ENCODE assay signal across 8 cellular contexts in the genomic region with DNA sequence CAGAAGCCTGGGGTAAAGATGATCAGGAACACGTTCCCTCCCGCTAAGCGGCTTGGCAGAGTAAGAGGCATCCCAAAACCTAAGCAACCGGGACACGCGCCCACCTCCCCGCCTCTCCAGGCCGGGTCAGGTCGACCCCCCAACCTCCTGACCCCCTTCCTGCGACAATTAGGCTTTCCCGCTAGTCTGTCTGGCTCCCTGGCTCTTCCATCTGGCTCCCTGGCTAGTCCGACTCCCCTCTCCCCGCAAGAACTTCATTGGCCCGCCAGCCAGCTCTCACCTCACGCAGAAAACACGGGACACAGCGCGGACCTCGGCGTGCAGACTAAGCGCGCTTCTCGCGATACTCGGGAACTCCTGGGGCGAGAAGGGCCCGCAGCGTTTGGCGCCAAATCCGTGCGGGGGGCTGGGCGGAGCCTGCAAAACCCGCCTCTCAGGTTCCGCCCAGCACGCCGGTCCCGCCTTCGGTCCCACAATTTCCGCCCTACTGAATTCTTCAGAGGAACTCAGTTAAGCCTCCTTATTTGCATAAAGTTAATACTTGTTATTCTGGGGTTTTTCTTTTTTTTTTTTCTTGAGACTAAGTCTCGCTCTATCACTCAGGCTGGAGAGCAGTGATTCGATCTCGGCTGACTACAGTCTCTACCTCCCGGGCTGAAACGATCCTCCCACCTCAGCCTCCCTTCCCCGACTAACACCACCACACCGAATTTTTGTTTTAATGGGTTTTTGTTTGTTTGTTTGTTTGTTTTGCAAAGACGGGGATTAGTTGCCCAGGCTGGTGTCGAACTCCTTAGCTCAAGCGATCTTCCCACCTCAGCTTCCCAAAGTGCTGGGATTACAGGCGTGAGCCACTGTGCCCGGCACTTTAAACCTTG. TPM values are rescaled to one million over a fixed set of nuclear protein-coding genes. Genes with fewer than 3 reads are reported as not detected.
DNase-seq lines count a peak whose midpoint lies in the region; ATAC-seq and TF ChIP-seq lines count a peak whose summit lies in the region.

A gene with protein sequence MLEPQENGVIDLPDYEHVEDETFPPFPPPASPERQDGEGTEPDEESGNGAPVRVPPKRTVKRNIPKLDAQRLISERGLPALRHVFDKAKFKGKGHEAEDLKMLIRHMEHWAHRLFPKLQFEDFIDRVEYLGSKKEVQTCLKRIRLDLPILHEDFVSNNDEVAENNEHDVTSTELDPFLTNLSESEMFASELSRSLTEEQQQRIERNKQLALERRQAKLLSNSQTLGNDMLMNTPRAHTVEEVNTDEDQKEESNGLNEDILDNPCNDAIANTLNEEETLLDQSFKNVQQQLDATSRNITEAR (minus strand): TSS at position 327 of the 878 bp plus-strand sequence. CDS start 3,738 bp downstream, outside the sequence.

- peaks cover 27% of the 10 kb centered on the region for H3K4me1 Mint-ChIP-seq in T-helper 1 cell treated with Interleukin-12 subunit alpha and Interleukin-12 subunit beta and Interleukin-4 antibody, amounts not matched to agents 30 μg/mL and 1 μg/mL, for 36 hours (ENCODE audit: low read depth)
- peaks cover 4% of the 10 kb centered on the region for H3K4me1 Mint-ChIP-seq in progenitor cell of endocrine pancreas (ENCODE audit: low read depth)

- peak within 1 kb of the TSS; percentile 100 for H3K4me3 Mint-ChIP-seq in T-helper 1 cell treated with Interleukin-12 subunit alpha and Interleukin-12 subunit beta and Interleukin-4 antibody, amounts not matched to agents 30 μg/mL and 1 μg/mL, for 36 hours
- peak within 1 kb of the TSS; percentile 83 for H3K4me3 Mint-ChIP-seq in progenitor cell of endocrine pancreas (ENCODE audit: low read depth)

- H3K27ac Mint-ChIP-seq in T-helper 1 cell treated with Interleukin-12 subunit alpha and Interleukin-12 subunit beta and Interleukin-4 antibody, amounts not matched to agents 30 μg/mL and 1 μg/mL, for 36 hours = peak within 1 kb of the TSS; percentile 99
- peak within 1 kb of the TSS; percentile 94 for H3K27ac Mint-ChIP-seq in progenitor cell of endocrine pancreas

- H3K36me3 Mint-ChIP-seq in T-helper 1 cell treated with Interleukin-12 subunit alpha and Interleukin-12 subunit beta and Interleukin-4 antibody, amounts not matched to agents 30 μg/mL and 1 μg/mL, for 36 hours (ENCODE audit: low read depth) = peaks cover 17% of the 10 kb centered on the region
- H3K36me3 Mint-ChIP-seq in progenitor cell of endocrine pancreas (ENCODE audit: insufficient read depth) = peaks cover 8% of the 10 kb centered on the region

- H3K4me3 ChIP-seq in left ventricle myocardium inferior = peak within 1 kb of the TSS; percentile 77

- no peaks in the 10 kb centered on the region for H3K27me3 Mint-ChIP-seq in T-helper 1 cell treated with Interleukin-12 subunit alpha and Interleukin-12 subunit beta and Interleukin-4 antibody, amounts not matched to agents 30 μg/mL and 1 μg/mL, for 36 hours (ENCODE audit: low read depth)
- no peaks in the 10 kb centered on the region for H3K27me3 Mint-ChIP-seq in progenitor cell of endocrine pancreas

- intact Hi-C loops in left ventricle myocardium inferior (cut with micrococcal nuclease) = no loop called here

- peaks cover 10% of the 10 kb centered on the region for H3K4me1 ChIP-seq in left ventricle myocardium inferior

- peak within 1 kb of the TSS; percentile 73 for H3K27ac ChIP-seq in left ventricle myocardium inferior (replicated peaks)

- ATAC-seq in GM18499 (IDR thresholded peaks at IDR 0.05; ENCODE audit: insufficient read depth, unreplicated experiment) = peak; percentile 71
- ATAC-seq in HG02938 (IDR thresholded peaks at IDR 0.05; ENCODE audit: unreplicated experiment) = peak; percentile 79

- no peak for TF ChIP-seq CTCF in left ventricle myocardium inferior (IDR thresholded peaks at IDR 0.05; ENCODE audit: borderline replicate concordance)
- no peak for TF ChIP-seq CTCF in progenitor cell of endocrine pancreas (IDR thresholded peaks at IDR 0.05; ENCODE audit: unreplicated experiment)

- DNase-seq in NCI-H1694 treated with DMSO at 0.1 percent for 48 hours (lab: John Stamatoyannopoulos, UW) (peak; percentile 89), amygdala (lab: John Stamatoyannopoulos, UW) (peak; percentile 4 to 90 (median 76)), left ventricle myocardium inferior (peak; percentile 95), progenitor cell of endocrine pancreas (ENCODE audit: low spot score, unreplicated experiment) (peak; percentile 87), ureter (ENCODE audit: low spot score) (peak; percentile 95)

- H3K9me3 Mint-ChIP-seq in T-helper 1 cell treated with Interleukin-12 subunit alpha and Interleukin-12 subunit beta and Interleukin-4 antibody, amounts not matched to agents 30 μg/mL and 1 μg/mL, for 36 hours = no peaks in the 10 kb centered on the region
- H3K9me3 Mint-ChIP-seq in progenitor cell of endocrine pancreas (ENCODE audit: low read depth) = no peaks in the 10 kb centered on the region

- H3K9me3 ChIP-seq in left ventricle myocardium inferior (replicated peaks) = no peaks in the 10 kb centered on the region

- no peaks in the 10 kb centered on the region for H3K27me3 ChIP-seq in left ventricle myocardium inferior (ENCODE audit: low read depth)

- H3K36me3 ChIP-seq in left ventricle myocardium inferior = peaks cover 8% of the 10 kb centered on the region

RNA-seq across cellular contexts. Expression of the gene that starts here (rescaled TPM):
- total RNA-seq in left ventricle myocardium inferior (2.4 TPM), progenitor cell of endocrine pancreas (10.1 and 11.0 TPM in 2 replicates), ureter (10.6 TPM)

Comparison
In these comparisons a context has a peak if more than half of its experiments do, and no peak if none do; other contexts are left out.
1. Peak in every context shown above with its lines: DNase-seq, ATAC-seq, H3K4me3 ChIP-seq and H3K27ac ChIP-seq.